ENCODE assay signal across 12 cellular contexts in genomic region chr10:114623155-114623554, GRCh38. TPM values are rescaled to one million over a fixed set of nuclear protein-coding genes. Genes with fewer than 3 reads are reported as not detected.
DNase-seq lines count a peak whose midpoint lies in the region; ATAC-seq and TF ChIP-seq lines count a peak whose summit lies in the region.
"Had no signal": no experiment of that assay in that cellular context is flagged by ENCODE, and none has a peak within 500 bp of the region (broad histone marks: within the 10 kb centered on the region; RNA-seq: fewer than 3 reads in every experiment).

No MANE protein-coding gene starts in this region.

- H3K9ac ChIP-seq in colonic mucosa (ENCODE audit: low read depth in 2 of 2, low read length in 2 of 2), result peak overlapping the region in 1 of 2 donors; percentile 13

- TF ChIP-seq CTCF in right atrium auricular region (IDR thresholded peaks at IDR 0.05) (no peak), colonic mucosa (IDR thresholded peaks at IDR 0.05) (no peak)

- H3K27me3 ChIP-seq in right atrium auricular region (no peaks in the 10 kb centered on the region), right cardiac atrium (ENCODE audit: control insufficient read depth, insufficient read depth) (no peaks in the 10 kb centered on the region), colonic mucosa (no peaks in the 10 kb centered on the region)

- WGBS in right cardiac atrium, result 91% methylated on average over 2 of the region's 2 CpGs
- WGBS in mesodermal cell (ENCODE audit: insufficient coverage in 2 of 2), 2 experiments, result 100% methylated on average over 2 of the region's 2 CpGs

- DNase-seq in right atrium auricular region (ENCODE audit: low spot score), result no peak
- DNase-seq in right cardiac atrium, result no peak
- DNase-seq in colonic mucosa, result no peak
- no peak for DNase-seq in NK-92 treated with Interleukin-12 subunit alpha and Interleukin-12 subunit beta, amount 100 ng/mL, for 24 hours (lab: John Stamatoyannopoulos, UW)
- DNase-seq in NCI-H2196 (lab: John Stamatoyannopoulos, UW; ENCODE audit: unreplicated experiment), result no peak
- DNase-seq in NOMO-1 (lab: John Stamatoyannopoulos, UW; ENCODE audit: unreplicated experiment in 2 of 2), result no peak
- DNase-seq: activated CD4-positive, alpha-beta memory T cell treated with anti-CD3 and anti-CD28 coated beads, Interleukin-2, amount 10 ng/mL, durations not matched to agents 7 days and 5 days; effector CD4-positive, alpha-beta T cell; GF-D8; posterior cingulate gyrus had no signal

- intact Hi-C loops in right cardiac atrium (cut with DNase I), result loop anchor here in 2 of 4 donors (5.0 to 10.0 kb wide), 2 partner anchors 68 to 71 kb away; no protein-coding TSS in a partner anchor
- intact Hi-C loops in colonic mucosa (cut with DNase I), result no loop called here

- H3K27ac ChIP-seq in right atrium auricular region, result peak overlapping the region; percentile 33 to 77
- no peak overlapping the region for H3K27ac ChIP-seq in right cardiac atrium (ENCODE audit: low read length)
- peak overlapping the region; percentile 63 for H3K27ac ChIP-seq in colonic mucosa
- peak overlapping the region; percentile 82 for H3K27ac ChIP-seq in mesodermal cell (ENCODE audit: low read depth, low read length, severe bottlenecking)

- peaks cover 8% of the 10 kb centered on the region for H3K36me3 ChIP-seq in right atrium auricular region
- no peaks in the 10 kb centered on the region for H3K36me3 ChIP-seq in colonic mucosa
- peaks cover 47% of the 10 kb centered on the region for H3K36me3 ChIP-seq in mesodermal cell (ENCODE audit: control insufficient read depth, insufficient read depth, low read length)

- H3K9me3 ChIP-seq in right atrium auricular region (no peaks in the 10 kb centered on the region), right cardiac atrium (ENCODE audit: control insufficient read depth, low read length) (no peaks in the 10 kb centered on the region), colonic mucosa (no peaks in the 10 kb centered on the region), mesodermal cell (ENCODE audit: control insufficient read depth, low read length) (peaks cover 7% of the 10 kb centered on the region)

- peaks cover 0 to 93% of the 10 kb centered on the region in 2 donors for H3K4me1 ChIP-seq in right atrium auricular region
- peaks cover 15% of the 10 kb centered on the region for H3K4me1 ChIP-seq in right cardiac atrium (ENCODE audit: control insufficient read depth, insufficient read depth, low read length)
- peaks cover 10% of the 10 kb centered on the region for H3K4me1 ChIP-seq in colonic mucosa
- H3K4me1 ChIP-seq in mesodermal cell (ENCODE audit: control insufficient read depth, insufficient read depth, low read length, poor library complexity, severe bottlenecking), result peaks cover 28% of the 10 kb centered on the region

- H3K4me3 ChIP-seq in right atrium auricular region (no peak overlapping the region), right cardiac atrium (ENCODE audit: low read length) (no peak overlapping the region), colonic mucosa (no peak overlapping the region), mesodermal cell (ENCODE audit: extremely low read depth, insufficient read depth, low read length, poor library complexity, severe bottlenecking) (no peak overlapping the region)

- ATAC-seq in right cardiac atrium (no peak), HG03378 (IDR thresholded peaks at IDR 0.05; ENCODE audit: unreplicated experiment) (no peak)

RNA-seq across cellular contexts. Expression of gene ABLIM1, which starts 34.9 kb away (rescaled TPM):
- 100 to 1,000 TPM; 359 to 404 TPM for total RNA-seq in right atrium auricular region
- total RNA-seq in right cardiac atrium, result 100 to 1,000 TPM; 385 to 462 (median 426) TPM
- 149 TPM for polyA plus RNA-seq in right cardiac atrium
- total RNA-seq in colonic mucosa, result 100 to 1,000 TPM; 118 to 131 TPM
- 23.9 TPM for polyA plus RNA-seq in mesodermal cell (2013, experiment 1 of 2)
- polyA plus RNA-seq in mesodermal cell (2013, experiment 2 of 2), result 19.0 TPM
